In the genomic region with DNA sequence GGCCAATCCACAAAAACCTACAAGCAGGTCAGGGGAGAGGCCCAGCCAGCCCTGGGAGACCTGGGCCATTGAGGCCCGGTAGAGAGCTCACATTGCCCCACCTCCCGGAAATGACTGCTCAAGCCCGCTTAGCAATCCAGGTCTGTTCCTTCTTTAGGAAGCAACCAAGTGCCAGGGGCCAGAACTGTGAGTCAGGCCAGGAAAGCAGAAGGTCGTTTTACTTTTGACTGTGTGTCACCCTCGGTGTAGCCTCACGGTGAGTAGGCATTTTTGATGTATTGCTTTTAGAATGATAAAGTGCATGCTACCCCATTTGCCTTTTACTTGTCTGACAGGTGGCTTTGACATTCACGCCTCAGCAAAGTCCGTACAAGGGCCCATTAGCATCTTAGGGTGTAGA, we compare ENCODE assay signal across 1 cellular context.
TF ChIP-seq lines count a peak whose summit lies in the region.

No MANE protein-coding gene starts in this region.

TF ChIP-seq in A549, 52 proteins besides CTCF, POLR2A, EP300 and RAD21 (continued from another document):
- TF ChIP-seq, protein P1, sequence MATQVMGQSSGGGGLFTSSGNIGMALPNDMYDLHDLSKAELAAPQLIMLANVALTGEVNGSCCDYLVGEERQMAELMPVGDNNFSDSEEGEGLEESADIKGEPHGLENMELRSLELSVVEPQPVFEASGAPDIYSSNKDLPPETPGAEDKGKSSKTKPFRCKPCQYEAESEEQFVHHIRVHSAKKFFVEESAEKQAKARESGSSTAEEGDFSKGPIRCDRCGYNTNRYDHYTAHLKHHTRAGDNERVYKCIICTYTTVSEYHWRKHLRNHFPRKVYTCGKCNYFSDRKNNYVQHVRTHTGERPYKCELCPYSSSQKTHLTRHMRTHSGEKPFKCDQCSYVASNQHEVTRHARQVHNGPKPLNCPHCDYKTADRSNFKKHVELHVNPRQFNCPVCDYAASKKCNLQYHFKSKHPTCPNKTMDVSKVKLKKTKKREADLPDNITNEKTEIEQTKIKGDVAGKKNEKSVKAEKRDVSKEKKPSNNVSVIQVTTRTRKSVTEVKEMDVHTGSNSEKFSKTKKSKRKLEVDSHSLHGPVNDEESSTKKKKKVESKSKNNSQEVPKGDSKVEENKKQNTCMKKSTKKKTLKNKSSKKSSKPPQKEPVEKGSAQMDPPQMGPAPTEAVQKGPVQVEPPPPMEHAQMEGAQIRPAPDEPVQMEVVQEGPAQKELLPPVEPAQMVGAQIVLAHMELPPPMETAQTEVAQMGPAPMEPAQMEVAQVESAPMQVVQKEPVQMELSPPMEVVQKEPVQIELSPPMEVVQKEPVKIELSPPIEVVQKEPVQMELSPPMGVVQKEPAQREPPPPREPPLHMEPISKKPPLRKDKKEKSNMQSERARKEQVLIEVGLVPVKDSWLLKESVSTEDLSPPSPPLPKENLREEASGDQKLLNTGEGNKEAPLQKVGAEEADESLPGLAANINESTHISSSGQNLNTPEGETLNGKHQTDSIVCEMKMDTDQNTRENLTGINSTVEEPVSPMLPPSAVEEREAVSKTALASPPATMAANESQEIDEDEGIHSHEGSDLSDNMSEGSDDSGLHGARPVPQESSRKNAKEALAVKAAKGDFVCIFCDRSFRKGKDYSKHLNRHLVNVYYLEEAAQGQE (IDR thresholded peaks at IDR 0.05): no peak
- TF ChIP-seq RARB (CRISPR knock-in tag; IDR thresholded peaks at IDR 0.05): no peak
- no peak for TF ChIP-seq MAFK (IDR thresholded peaks at IDR 0.05; ENCODE audit: partially characterized antibody)
- TF ChIP-seq, protein P2, sequence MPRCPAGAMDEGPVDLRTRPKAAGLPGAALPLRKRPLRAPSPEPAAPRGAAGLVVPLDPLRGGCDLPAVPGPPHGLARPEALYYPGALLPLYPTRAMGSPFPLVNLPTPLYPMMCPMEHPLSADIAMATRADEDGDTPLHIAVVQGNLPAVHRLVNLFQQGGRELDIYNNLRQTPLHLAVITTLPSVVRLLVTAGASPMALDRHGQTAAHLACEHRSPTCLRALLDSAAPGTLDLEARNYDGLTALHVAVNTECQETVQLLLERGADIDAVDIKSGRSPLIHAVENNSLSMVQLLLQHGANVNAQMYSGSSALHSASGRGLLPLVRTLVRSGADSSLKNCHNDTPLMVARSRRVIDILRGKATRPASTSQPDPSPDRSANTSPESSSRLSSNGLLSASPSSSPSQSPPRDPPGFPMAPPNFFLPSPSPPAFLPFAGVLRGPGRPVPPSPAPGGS (IDR thresholded peaks at IDR 0.05): no peak
- no peak for TF ChIP-seq HEYL (CRISPR knock-in tag; IDR thresholded peaks at IDR 0.05)
- TF ChIP-seq TFCP2L1 (CRISPR knock-in tag; IDR thresholded peaks at IDR 0.05): no peak
- no peak for TF ChIP-seq POLR2AphosphoS2 (conservative IDR thresholded peaks at IDR 0.05; ENCODE audit: low read length)
- no peak for TF ChIP-seq ZFP36 (IDR thresholded peaks at IDR 0.05; ENCODE audit: borderline replicate concordance, partially characterized antibody)
- TF ChIP-seq, protein P3, sequence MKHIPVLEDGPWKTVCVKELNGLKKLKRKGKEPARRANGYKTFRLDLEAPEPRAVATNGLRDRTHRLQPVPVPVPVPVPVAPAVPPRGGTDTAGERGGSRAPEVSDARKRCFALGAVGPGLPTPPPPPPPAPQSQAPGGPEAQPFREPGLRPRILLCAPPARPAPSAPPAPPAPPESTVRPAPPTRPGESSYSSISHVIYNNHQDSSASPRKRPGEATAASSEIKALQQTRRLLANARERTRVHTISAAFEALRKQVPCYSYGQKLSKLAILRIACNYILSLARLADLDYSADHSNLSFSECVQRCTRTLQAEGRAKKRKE (CRISPR knock-in tag; IDR thresholded peaks at IDR 0.05; ENCODE audit: low read depth): no peak
- no peak for TF ChIP-seq JUNB (IDR thresholded peaks at IDR 0.05)
- TF ChIP-seq, protein P4, sequence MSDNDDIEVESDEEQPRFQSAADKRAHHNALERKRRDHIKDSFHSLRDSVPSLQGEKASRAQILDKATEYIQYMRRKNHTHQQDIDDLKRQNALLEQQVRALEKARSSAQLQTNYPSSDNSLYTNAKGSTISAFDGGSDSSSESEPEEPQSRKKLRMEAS (IDR thresholded peaks at IDR 0.05): no peak
TF ChIP-seq in A549: peak in this region for 0.
